In the genomic region with DNA sequence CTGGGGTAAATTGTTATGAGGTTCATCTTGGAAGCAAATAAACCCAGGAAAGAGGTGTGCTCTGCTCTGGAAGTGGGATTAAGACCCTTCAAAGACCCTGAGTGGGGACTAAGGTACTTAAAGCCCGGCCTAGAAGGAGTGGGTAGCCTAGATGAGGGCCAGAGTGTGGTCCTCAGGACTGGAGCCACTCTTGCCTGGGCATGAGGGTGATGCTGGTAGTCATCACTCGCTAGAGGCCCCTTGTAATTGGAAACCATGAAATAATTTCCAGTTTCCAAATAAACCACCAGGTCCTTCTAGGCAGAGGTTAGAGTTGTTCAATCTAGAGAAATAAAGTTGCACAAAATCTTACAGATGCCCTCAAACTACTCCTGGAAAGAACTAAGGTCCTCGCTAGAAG, we compare ENCODE assay signal across 27 cellular contexts. TPM values are rescaled to one million over a fixed set of nuclear protein-coding genes. Genes with fewer than 3 reads are reported as not detected.
DNase-seq lines count a peak whose midpoint lies in the region; FAIRE-seq and TF ChIP-seq lines count a peak whose summit lies in the region.
"Had no signal": no experiment of that assay in that cellular context is flagged by ENCODE, and none has a peak within 500 bp of the region (broad histone marks: within the 10 kb centered on the region; RNA-seq: fewer than 3 reads in every experiment).

No MANE protein-coding gene starts in this region.

- no peak overlapping the region for H4K8ac ChIP-seq in mesendoderm (ENCODE audit: low read depth, low read length)

- H2BK120ac ChIP-seq in mesendoderm (ENCODE audit: low read depth, low read length): peak overlapping the region; percentile 84

- intact Hi-C loops in Caco-2 (cut with micrococcal nuclease; ENCODE audit: unreplicated experiment): loop anchor here (5.0 kb wide), 1 partner anchor 171 kb away; no protein-coding TSS in a partner anchor

- H3K9me3 Mint-ChIP-seq in Caco-2 (ENCODE audit: unreplicated experiment) (peaks cover 17% of the 10 kb centered on the region), astrocyte (ENCODE audit: unreplicated experiment) (peaks cover 14% of the 10 kb centered on the region), HFFc6 (peaks cover 9% of the 10 kb centered on the region; the same call in 1 of the 2 replicates)
- H3K9me3 Mint-ChIP-seq: CD8-positive, alpha-beta T cell had no signal

- no peaks in the 10 kb centered on the region for H3K27me3 ChIP-seq in Caco-2 (replicated peaks; ENCODE audit: control insufficient read depth, insufficient read depth, low read length)
- no peaks in the 10 kb centered on the region for H3K27me3 ChIP-seq in astrocyte (ENCODE audit: insufficient read depth, low read length)
- H3K27me3 ChIP-seq in mesendoderm (ENCODE audit: insufficient read depth, low read length, poor library complexity): no peaks in the 10 kb centered on the region
- no peaks in the 10 kb centered on the region for H3K27me3 ChIP-seq in smooth muscle cell (ENCODE audit: low read depth)

- H2BK15ac ChIP-seq in mesendoderm (replicated peaks; ENCODE audit: low read depth): no peak overlapping the region

- no peak overlapping the region for H3K4me3 Mint-ChIP-seq in Caco-2 (ENCODE audit: unreplicated experiment)
- H3K4me3 Mint-ChIP-seq in astrocyte (ENCODE audit: unreplicated experiment): no peak overlapping the region
- H3K4me3 Mint-ChIP-seq in HFFc6: no peak overlapping the region
- H3K4me3 Mint-ChIP-seq: CD8-positive, alpha-beta T cell had no signal

- H3K18ac ChIP-seq in mesendoderm (ENCODE audit: low read length): peak overlapping the region; percentile 64

- H3K79me1 ChIP-seq in mesendoderm (ENCODE audit: low read length): no peaks in the 10 kb centered on the region

- H3K4me3 ChIP-seq in Caco-2 (ENCODE audit: low read depth, low read length) (no peak overlapping the region), astrocyte (ENCODE audit: insufficient read depth, low read depth, low read length) (no peak overlapping the region), mesendoderm (ENCODE audit: low read length) (no peak overlapping the region), smooth muscle cell (no peak overlapping the region)
- H3K4me3 ChIP-seq: K562, PC-9 had no signal

- H3K27ac Mint-ChIP-seq in Caco-2 (ENCODE audit: unreplicated experiment) (peak overlapping the region; percentile 56), astrocyte (ENCODE audit: unreplicated experiment) (peak overlapping the region; percentile 84), HFFc6 (no peak overlapping the region)
- H3K27ac Mint-ChIP-seq: CD8-positive, alpha-beta T cell had no signal

- H3K27ac ChIP-seq in astrocyte (ENCODE audit: low read depth, low read length): no peak overlapping the region
- H3K27ac ChIP-seq in mesendoderm (ENCODE audit: low read depth, low read length): no peak overlapping the region
- H3K27ac ChIP-seq in smooth muscle cell (ENCODE audit: low read depth): peak overlapping the region; percentile 93
- H3K27ac ChIP-seq: PC-9 had no signal

- H2AFZ ChIP-seq in astrocyte (ENCODE audit: low read depth, low read length) (no peak overlapping the region), smooth muscle cell (ENCODE audit: low read depth) (no peak overlapping the region)
- H2AFZ ChIP-seq: PC-9 had no signal

- no peak overlapping the region for H3K56ac ChIP-seq in mesendoderm (ENCODE audit: low read length)

- H3K4ac ChIP-seq in mesendoderm (ENCODE audit: low read depth, low read length): no peak overlapping the region

- no peaks in the 10 kb centered on the region for H3K27me3 Mint-ChIP-seq in Caco-2 (ENCODE audit: insufficient read depth, unreplicated experiment)
- H3K27me3 Mint-ChIP-seq in astrocyte (ENCODE audit: low read depth, unreplicated experiment): no peaks in the 10 kb centered on the region
- no peaks in the 10 kb centered on the region for H3K27me3 Mint-ChIP-seq in HFFc6 (ENCODE audit: insufficient read depth)

- H2BK5ac ChIP-seq in mesendoderm (ENCODE audit: low read length): no peak overlapping the region

- TF ChIP-seq CTCF in Caco-2 (IDR thresholded peaks at IDR 0.05; ENCODE audit: insufficient read depth in 1 of 2, low read depth in 1 of 2, low read length in 1 of 2, severe bottlenecking in 1 of 2, unreplicated experiment in 1 of 2) (no peak), astrocyte (IDR thresholded peaks at IDR 0.05; ENCODE audit: insufficient read depth, low read depth, low read length) (no peak), smooth muscle cell (IDR thresholded peaks at IDR 0.05; ENCODE audit: borderline replicate concordance, insufficient read depth, poor library complexity, severe bottlenecking) (no peak), HFFc6 (IDR thresholded peaks at IDR 0.05) (no peak)

- peaks cover 50% of the 10 kb centered on the region for H3F3A ChIP-seq in smooth muscle cell (ENCODE audit: low read depth)

- no peaks in the 10 kb centered on the region for H3K36me3 ChIP-seq in Caco-2 (ENCODE audit: control insufficient read depth, insufficient read depth, low read length)
- no peaks in the 10 kb centered on the region for H3K36me3 ChIP-seq in astrocyte (ENCODE audit: insufficient read depth, low read length)
- no peaks in the 10 kb centered on the region for H3K36me3 ChIP-seq in mesendoderm (ENCODE audit: control insufficient read depth, insufficient read depth, low read length)
- H3K36me3 ChIP-seq in smooth muscle cell (ENCODE audit: low read depth): no peaks in the 10 kb centered on the region

- FAIRE-seq in astrocyte (lab: Jason Lieb, UNC): no peak
- FAIRE-seq: GM18507, K562 had no signal

- H3K4me2 ChIP-seq in astrocyte (ENCODE audit: low read length) (no peak overlapping the region), mesendoderm (ENCODE audit: low read length) (no peak overlapping the region), smooth muscle cell (peak overlapping the region; percentile 53)
- H3K4me2 ChIP-seq: PC-9 had no signal

- no peak overlapping the region for H4K5ac ChIP-seq in mesendoderm (ENCODE audit: low read length)

- no CpG with 5 or more reads among the region's 3 CpGs for WGBS in mesendoderm (ENCODE audit: extremely low coverage, insufficient coverage, low lambda C conversion rate)
- 63% methylated on average over 3 of the region's 3 CpGs for WGBS in smooth muscle cell (ENCODE audit: low lambda C conversion rate)

- H3K36me3 Mint-ChIP-seq in Caco-2 (ENCODE audit: insufficient read depth, unreplicated experiment) (peaks cover 6% of the 10 kb centered on the region), astrocyte (ENCODE audit: low read depth, unreplicated experiment) (peaks cover 7% of the 10 kb centered on the region), HFFc6 (ENCODE audit: low read depth) (peaks cover 9% of the 10 kb centered on the region)
- H3K36me3 Mint-ChIP-seq: CD8-positive, alpha-beta T cell had no signal

- H3K4me1 ChIP-seq in Caco-2 (peaks cover 58% of the 10 kb centered on the region), astrocyte (ENCODE audit: insufficient read depth, low read length) (peaks cover 44% of the 10 kb centered on the region), mesendoderm (ENCODE audit: control insufficient read depth, low read depth, low read length) (no peaks in the 10 kb centered on the region), smooth muscle cell (ENCODE audit: low read depth) (peaks cover 15% of the 10 kb centered on the region)

- no peak overlapping the region for H3K23ac ChIP-seq in mesendoderm (ENCODE audit: low read length)

- no peaks in the 10 kb centered on the region for H4K20me1 ChIP-seq in astrocyte (ENCODE audit: insufficient read depth, low read length)
- no peaks in the 10 kb centered on the region for H4K20me1 ChIP-seq in smooth muscle cell (ENCODE audit: low read depth)

- no peak for DNase-seq in Caco-2
- DNase-seq in astrocyte (ENCODE audit: low read depth): no peak
- no peak for DNase-seq in mesendoderm
- no peak for DNase-seq in smooth muscle cell (lab: John Stamatoyannopoulos, UW; ENCODE audit: unreplicated experiment)
- DNase-seq in stimulated activated CD4-positive, alpha-beta T cell treated with anti-CD3 and anti-CD28 coated beads, Interleukin-4, amount 100 ng/mL, for 24 hours: no peak
- DNase-seq in KG1 (lab: John Stamatoyannopoulos, UW): no peak
- DNase-seq in AG20443 (ENCODE audit: low spot score): no peak
- DNase-seq in HFFc6: no peak
- DNase-seq: 8988T; AML-193; C1 segment of cervical spinal cord; Calu3; CD8-positive, alpha-beta T cell; DMS53; GDM1; GOT3; MM.1S; NCI-H1092; NCI-H1436; NCI-H1930; NCI-H510A treated with DMSO at 0.1 percent for 48 hours; NCI-H748 treated with DMSO at 0.1 percent for 48 hours; PC-9; RPMI8226; SHP77 had no signal

- peaks cover 41% of the 10 kb centered on the region for H3K4me1 Mint-ChIP-seq in Caco-2 (ENCODE audit: low read depth, unreplicated experiment)
- H3K4me1 Mint-ChIP-seq in astrocyte (ENCODE audit: low read depth, unreplicated experiment): peaks cover 67% of the 10 kb centered on the region
- peaks cover 72% of the 10 kb centered on the region for H3K4me1 Mint-ChIP-seq in HFFc6 (ENCODE audit: low read depth)

- H3K9me3 ChIP-seq in Caco-2: no peaks in the 10 kb centered on the region
- peaks cover 5% of the 10 kb centered on the region for H3K9me3 ChIP-seq in astrocyte (ENCODE audit: insufficient read depth, low read depth, low read length)
- no peaks in the 10 kb centered on the region for H3K9me3 ChIP-seq in smooth muscle cell (replicated peaks; ENCODE audit: low read depth)

- no peak overlapping the region for H2AK5ac ChIP-seq in mesendoderm (ENCODE audit: low read length)

- no peak overlapping the region for H3K9ac ChIP-seq in astrocyte (ENCODE audit: low read length)
- no peak overlapping the region for H3K9ac ChIP-seq in mesendoderm (ENCODE audit: low read length)
- peak overlapping the region; percentile 45 for H3K9ac ChIP-seq in smooth muscle cell (ENCODE audit: low read depth)

- CTCF ChIA-PET in Caco-2 (lab: Charles Lee): interaction anchor here (1.6 kb wide), 1 partner anchor 15 kb away, joined by 6 read pairs; a partner anchor contains a TSS

- no TSS peak for BruUV-seq in Caco-2 (replicated peaks; lab: Mats Ljungman, UMichigan)

- no peaks in the 10 kb centered on the region for H3K79me2 ChIP-seq in astrocyte (ENCODE audit: insufficient read depth, low read length)
- H3K79me2 ChIP-seq in mesendoderm (ENCODE audit: control insufficient read depth, insufficient read depth, low read length): no peaks in the 10 kb centered on the region
- H3K79me2 ChIP-seq in smooth muscle cell (ENCODE audit: low read depth): no peaks in the 10 kb centered on the region

- POLR2A ChIA-PET in Caco-2 (lab: Charles Lee): interaction anchor here (0.5 to 1.0 kb wide), 2 partner anchors 15 to 911 kb away, joined by 3 to 4 read pairs; a partner anchor contains a TSS

RNA-seq across cellular contexts. Expression of a gene that starts 15.2 kb away (rescaled TPM):
- total RNA-seq in Caco-2 (2022) (23.9 and 24.7 TPM in 2 replicates), astrocyte (374 and 437 TPM in 2 replicates), smooth muscle cell (187 and 276 TPM in 2 replicates)
- polyA plus RNA-seq in mesendoderm (2013, experiment 1 of 2): 7.2 TPM
- polyA plus RNA-seq in mesendoderm (2013, experiment 2 of 2): 7.6 TPM
- 356 and 524 TPM in 2 replicates for polyA plus RNA-seq in smooth muscle cell
- total RNA-seq in HFFc6 (2021; fragmentation: NEBNext Ultra II Directional; extraction: Animal tissue kit (Norgen Biotek cat#: 25700)): 10 to 100 TPM; 20.1 to 50.6 (median 23.3) TPM
- total RNA-seq: K562 had no signal
